ENCODE assay signal across 17 cellular contexts in genomic region chr5:73412597-73412988, GRCh38. TPM values are rescaled to one million over a fixed set of nuclear protein-coding genes. Genes with fewer than 3 reads are reported as not detected.
A peak's percentile ranks its signal among the peaks of the same experiment; 100 is the strongest.
DNase-seq lines count a peak whose midpoint lies in the region; ATAC-seq and FAIRE-seq lines count a peak whose summit lies in the region.
"Had no signal": no experiment of that assay in that cellular context is flagged by ENCODE, and none has a peak within 500 bp of the region (broad histone marks: within the 10 kb centered on the region; RNA-seq: fewer than 3 reads in every experiment).

No MANE protein-coding gene starts in this region.

- DNase-seq in Caki2 (ENCODE audit: low read depth) (peak; percentile 65), HTR-8/SVneo (ENCODE audit: insufficient read length, low spot score) (no peak), kidney glomerular epithelial cell (lab: John Stamatoyannopoulos, UW) (peak; percentile 92), dedifferentiated amniotic fluid mesenchymal stem cell (ENCODE audit: extremely low spot score) (no peak), mucosa of gallbladder (ENCODE audit: low spot score) (no peak)
- DNase-seq in effector memory CD8-positive, alpha-beta T cell = no peak
- DNase-seq: activated CD4-positive, alpha-beta memory T cell treated with anti-CD3 and anti-CD28 coated beads, Interleukin-2, amount 10 ng/mL, durations not matched to agents 7 days and 5 days; activated effector memory CD4-positive, alpha-beta T cell treated with anti-CD3 and anti-CD28 coated beads, Interleukin-2, amount 50 U/mL, for 16 hours; DMS79 treated with DMSO at 0.1 percent for 48 hours; effector CD8-positive, alpha-beta T cell; glutamatergic neuron; naive B cell; NCI-H526 treated with DMSO at 0.1 percent for 48 hours; stimulated activated CD4-positive, alpha-beta T cell treated with anti-CD3 and anti-CD28 coated beads, Interleukin-1b, Interleukin-23, amount 100 ng/mL, for 48 hours had no signal

- no peaks in the 10 kb centered on the region for H3K36me3 Mint-ChIP-seq in activated T-helper 17 cell treated with anti-CD3 and anti-CD28 coated beads, Interleukin-2, amount 50 U/mL, for 72 hours (ENCODE audit: low read depth)
- no peaks in the 10 kb centered on the region for H3K36me3 Mint-ChIP-seq in effector memory CD8-positive, alpha-beta T cell (ENCODE audit: insufficient read depth)

- no peaks in the 10 kb centered on the region for H3K9me3 Mint-ChIP-seq in activated T-helper 17 cell treated with anti-CD3 and anti-CD28 coated beads, Interleukin-2, amount 50 U/mL, for 72 hours
- H3K9me3 Mint-ChIP-seq in effector memory CD8-positive, alpha-beta T cell = no peaks in the 10 kb centered on the region
- H3K9me3 Mint-ChIP-seq: activated CD4-positive, alpha-beta memory T cell treated with anti-CD3 and anti-CD28 coated beads, Interleukin-2, amount 10 ng/mL, durations not matched to agents 7 days and 5 days had no signal

- ATAC-seq in activated T-helper 17 cell treated with anti-CD3 and anti-CD28 coated beads, Interleukin-2, amount 50 U/mL, for 72 hours (replicated peaks) = peak; percentile 79
- no peak for ATAC-seq in effector memory CD8-positive, alpha-beta T cell (replicated peaks)
- ATAC-seq in HG03039 (IDR thresholded peaks at IDR 0.05; ENCODE audit: unreplicated experiment) = no peak
- ATAC-seq: K562 had no signal

- FAIRE-seq in HTR-8/SVneo (lab: Jason Lieb, UNC) = peak; percentile 20
- FAIRE-seq: K562 had no signal

- H3K27ac Mint-ChIP-seq in activated T-helper 17 cell treated with anti-CD3 and anti-CD28 coated beads, Interleukin-2, amount 50 U/mL, for 72 hours = no peak overlapping the region
- H3K27ac Mint-ChIP-seq in effector memory CD8-positive, alpha-beta T cell = no peak overlapping the region
- H3K27ac Mint-ChIP-seq: activated CD4-positive, alpha-beta memory T cell treated with anti-CD3 and anti-CD28 coated beads, Interleukin-2, amount 10 ng/mL, durations not matched to agents 7 days and 5 days; naive B cell had no signal

- peaks cover 43% of the 10 kb centered on the region for H3K27me3 Mint-ChIP-seq in activated T-helper 17 cell treated with anti-CD3 and anti-CD28 coated beads, Interleukin-2, amount 50 U/mL, for 72 hours
- peaks cover 62 to 82% of the 10 kb centered on the region in 2 donors for H3K27me3 Mint-ChIP-seq in effector memory CD8-positive, alpha-beta T cell

- no peak overlapping the region for H3K4me3 Mint-ChIP-seq in activated T-helper 17 cell treated with anti-CD3 and anti-CD28 coated beads, Interleukin-2, amount 50 U/mL, for 72 hours
- no peak overlapping the region for H3K4me3 Mint-ChIP-seq in effector memory CD8-positive, alpha-beta T cell
- H3K4me3 Mint-ChIP-seq: activated CD4-positive, alpha-beta memory T cell treated with anti-CD3 and anti-CD28 coated beads, Interleukin-2, amount 10 ng/mL, durations not matched to agents 7 days and 5 days; naive B cell had no signal

- H3K4me1 Mint-ChIP-seq in activated T-helper 17 cell treated with anti-CD3 and anti-CD28 coated beads, Interleukin-2, amount 50 U/mL, for 72 hours = no peaks in the 10 kb centered on the region
- H3K4me1 Mint-ChIP-seq in effector memory CD8-positive, alpha-beta T cell (ENCODE audit: low read depth in 2 of 2) = no peaks in the 10 kb centered on the region
- H3K4me1 Mint-ChIP-seq: activated CD4-positive, alpha-beta memory T cell treated with anti-CD3 and anti-CD28 coated beads, Interleukin-2, amount 10 ng/mL, durations not matched to agents 7 days and 5 days; naive B cell had no signal

- in situ Hi-C loops in Caki2 (cut with HindIII; ENCODE audit: low pct_unique_long_range_greater_than_20kb, low sequenced_read_pairs) = no loop called here

RNA-seq across cellular contexts. Expression of gene FOXD1, which starts 36.0 kb away (rescaled TPM):
- total RNA-seq in Caki2 (2014; rRNA removed; shearing (Covaris generic); ENCODE audit: low replicate concordance) = 12.1 and 17.0 TPM in 2 replicates
- total RNA-seq in activated T-helper 17 cell treated with anti-CD3 and anti-CD28 coated beads, Interleukin-2, amount 50 U/mL, for 72 hours = under 1 TPM in 1 of 2 donors, not detected in 1; 0.45 TPM
- total RNA-seq in mucosa of gallbladder = 2.6 TPM

Comparison
In these comparisons a context has a peak if more than half of its experiments do, and no peak if none do; other contexts are left out.
1. DNase-seq: peak in Caki2 (single experiment) and kidney glomerular epithelial cell (single experiment); none in HTR-8/SVneo (single experiment), effector memory CD8-positive, alpha-beta T cell (0 of 3), dedifferentiated amniotic fluid mesenchymal stem cell (single experiment) and mucosa of gallbladder (single experiment).